In the genomic region with DNA sequence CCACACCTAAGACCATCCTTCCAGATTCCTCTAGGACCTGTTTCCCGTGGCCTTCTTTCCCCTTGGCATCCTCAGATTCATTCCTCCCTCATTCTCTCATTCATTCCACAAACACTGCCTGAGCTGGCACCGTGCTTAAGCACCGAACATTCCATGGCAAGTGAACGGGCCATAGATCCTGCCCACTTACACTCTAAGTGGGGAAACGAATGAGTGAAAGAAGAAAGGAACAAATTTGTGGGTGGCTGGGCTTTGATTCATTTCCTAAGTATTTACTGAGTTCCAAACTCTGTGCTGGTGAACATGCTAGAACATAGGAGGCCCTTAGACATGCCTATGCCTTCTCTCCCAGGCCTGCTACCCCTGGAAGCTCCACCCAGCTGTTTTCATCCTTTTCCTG, we compare ENCODE assay signal across 21 cellular contexts. TPM values are rescaled to one million over a fixed set of nuclear protein-coding genes. Genes with fewer than 3 reads are reported as not detected.
"Had no signal": no experiment of that assay in that cellular context is flagged by ENCODE, and none has a peak within 500 bp of the region (broad histone marks: within the 10 kb centered on the region; RNA-seq: fewer than 3 reads in every experiment).

No MANE protein-coding gene starts in this region.

- H3K4me2 ChIP-seq: smooth muscle cell had no signal

- H3K9me3 Mint-ChIP-seq: activated CD4-positive, alpha-beta T cell treated with anti-CD3 and anti-CD28 coated beads, Interleukin-2, amount 10 ng/mL, durations not matched to agents 7 days and 5 days; activated CD8-positive, alpha-beta T cell treated with anti-CD3 and anti-CD28 coated beads for 36 hours; activated naive CD4-positive, alpha-beta T cell treated with anti-CD3 and anti-CD28 coated beads, Interleukin-2, amount 50 U/mL, for 24 hours; stimulated activated naive B cell treated with anti-CD40 and anti-IgM and Interleukin-4, amounts not matched to agents 10 μg/mL and 1 μg/mL and 100 μg/mL, for 72 hours had no signal

- H3K27ac ChIP-seq: coronary artery, foreskin keratinocyte, upper lobe of right lung, WERI-Rb-1 had no signal

- H3K4me3 ChIP-seq: ascending aorta, breast epithelium, coronary artery, smooth muscle cell, upper lobe of right lung had no signal

- H3K9me3 ChIP-seq: ascending aorta, breast epithelium, upper lobe of right lung had no signal

- ATAC-seq: activated CD8-positive, alpha-beta T cell treated with anti-CD3 and anti-CD28 coated beads for 36 hours; foreskin keratinocyte; sciatic nerve; SK-N-SH treated with all-trans-retinoic acid at 6 μM for 48 hours; stimulated activated naive B cell treated with anti-CD40 and anti-IgM and Interleukin-4, amounts not matched to agents 10 μg/mL and 1 μg/mL and 100 μg/mL, for 72 hours; upper lobe of right lung had no signal

- DNase-seq: activated CD4-positive, alpha-beta T cell treated with anti-CD3 and anti-CD28 coated beads, Interleukin-2, amount 10 ng/mL, durations not matched to agents 7 days and 5 days; activated CD4-positive, CD25-positive, alpha-beta regulatory T cell treated with anti-CD3 and anti-CD28 coated beads, Interleukin-2, amount 50 U/mL, for 72 hours; activated CD8-positive, alpha-beta T cell treated with anti-CD3 and anti-CD28 coated beads for 36 hours; activated gamma-delta T cell treated with Interleukin-2 at 50 U/mL for 16 hours; activated T-cell treated with anti-CD3 and anti-CD28 coated beads, Interleukin-2, amount 50 U/mL, for 1 hour; immature natural killer cell; mesenchymal stem cell; occipital lobe; stimulated activated CD4-positive, alpha-beta T cell treated with anti-CD3 and anti-CD28 coated beads, Interleukin-15, amount 100 ng/mL, for 24 hours; stimulated activated naive B cell treated with anti-CD40 and anti-IgM and Interleukin-4, amounts not matched to agents 10 μg/mL and 1 μg/mL and 100 μg/mL, for 72 hours; upper lobe of right lung; WERI-Rb-1 had no signal

- H3K4me3 Mint-ChIP-seq: activated CD4-positive, alpha-beta T cell treated with anti-CD3 and anti-CD28 coated beads, Interleukin-2, amount 10 ng/mL, durations not matched to agents 7 days and 5 days; activated CD8-positive, alpha-beta T cell treated with anti-CD3 and anti-CD28 coated beads for 36 hours; activated naive CD4-positive, alpha-beta T cell treated with anti-CD3 and anti-CD28 coated beads, Interleukin-2, amount 50 U/mL, for 24 hours; immature natural killer cell; stimulated activated naive B cell treated with anti-CD40 and anti-IgM and Interleukin-4, amounts not matched to agents 10 μg/mL and 1 μg/mL and 100 μg/mL, for 72 hours had no signal

- H3K36me3 ChIP-seq: ascending aorta, breast epithelium, upper lobe of right lung, WERI-Rb-1 had no signal

- H3K4me1 ChIP-seq: foreskin keratinocyte had no signal

- H3K36me3 Mint-ChIP-seq: activated naive CD4-positive, alpha-beta T cell treated with anti-CD3 and anti-CD28 coated beads, Interleukin-2, amount 50 U/mL, for 24 hours; stimulated activated naive B cell treated with anti-CD40 and anti-IgM and Interleukin-4, amounts not matched to agents 10 μg/mL and 1 μg/mL and 100 μg/mL, for 72 hours had no signal

- H3K27ac Mint-ChIP-seq: activated CD4-positive, alpha-beta T cell treated with anti-CD3 and anti-CD28 coated beads, Interleukin-2, amount 10 ng/mL, durations not matched to agents 7 days and 5 days; activated CD8-positive, alpha-beta T cell treated with anti-CD3 and anti-CD28 coated beads for 36 hours; activated naive CD4-positive, alpha-beta T cell treated with anti-CD3 and anti-CD28 coated beads, Interleukin-2, amount 50 U/mL, for 24 hours; immature natural killer cell; stimulated activated naive B cell treated with anti-CD40 and anti-IgM and Interleukin-4, amounts not matched to agents 10 μg/mL and 1 μg/mL and 100 μg/mL, for 72 hours had no signal

RNA-seq across cellular contexts. Expression of gene SRCIN1, which starts 30.0 kb away (rescaled TPM):
- total RNA-seq: ascending aorta, mononuclear cell had no signal
- polyA plus RNA-seq: immature natural killer cell had no signal
